10 cellular contexts compared by ENCODE assay signal in the genomic region with DNA sequence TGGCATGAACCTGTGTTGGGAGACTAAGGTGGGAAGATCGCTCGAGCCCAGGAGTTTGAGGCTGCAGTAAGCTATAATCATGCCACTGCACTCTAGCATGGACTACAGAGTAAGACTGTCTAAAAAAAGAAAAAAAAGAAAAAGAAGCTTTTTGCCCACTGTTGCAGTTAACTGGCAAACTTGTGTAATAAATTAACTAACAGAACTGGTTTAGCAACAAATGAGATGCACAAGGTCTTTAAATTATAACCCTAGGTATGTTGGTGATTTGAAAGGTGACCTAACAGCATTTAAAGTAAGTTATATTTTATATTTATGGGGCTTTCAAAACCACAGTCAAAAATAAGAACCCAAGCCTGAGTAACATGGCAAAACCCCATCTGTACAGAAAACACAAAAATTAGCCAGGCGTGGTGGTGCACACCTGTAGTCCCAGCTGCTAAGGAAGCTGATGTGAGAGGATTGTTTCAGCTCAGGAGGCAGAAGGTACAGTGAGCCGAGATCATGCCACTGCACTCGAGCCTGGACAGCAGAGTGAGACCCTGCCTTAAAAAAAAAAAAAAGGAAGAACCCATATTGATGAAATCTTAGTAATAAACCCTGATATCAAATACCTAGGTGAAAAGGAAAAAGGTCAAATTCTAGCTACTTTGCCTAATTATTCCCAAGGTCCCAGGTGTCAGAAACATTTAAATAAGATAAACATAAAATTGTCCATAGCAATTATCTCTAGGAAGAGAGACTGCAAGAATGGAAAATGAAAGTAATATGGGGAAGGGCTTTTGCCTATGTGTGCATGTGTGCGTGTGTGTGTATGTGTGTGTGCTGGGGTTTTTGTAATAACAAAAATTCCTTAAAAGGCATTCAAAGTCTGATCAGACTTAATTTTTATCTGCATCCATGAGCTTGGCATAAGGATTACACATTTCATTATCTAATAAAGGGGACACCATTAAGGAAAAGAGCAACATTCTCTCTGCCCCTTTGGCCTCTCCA. TPM values are rescaled to one million over a fixed set of nuclear protein-coding genes. Genes with fewer than 3 reads are reported as not detected.
A peak's percentile ranks its signal among the peaks of the same experiment; 100 is the strongest.
DNase-seq lines count a peak whose midpoint lies in the region; ATAC-seq and TF ChIP-seq lines count a peak whose summit lies in the region.
"Had no signal": no experiment of that assay in that cellular context is flagged by ENCODE, and none has a peak within 500 bp of the region (broad histone marks: within the 10 kb centered on the region; RNA-seq: fewer than 3 reads in every experiment).

No MANE protein-coding gene starts in this region.

- DNase-seq in astrocyte of the hippocampus (ENCODE audit: low read depth, low spot score) (peak; percentile 16), osteoblast (ENCODE audit: insufficient read length, low spot score, missing footprints) (no peak), T-helper 9 cell (no peak), endothelial cell (ENCODE audit: low spot score) (no peak), H7 (no peak)

- no peak overlapping the region for H3K9ac ChIP-seq in KMS-11

- TF ChIP-seq CTCF in KMS-11 (conservative IDR thresholded peaks at IDR 0.05; ENCODE audit: low read depth, low read length) (no peak), osteoblast (IDR thresholded peaks at IDR 0.05; ENCODE audit: extremely low read depth, low read depth, low read length) (no peak), endothelial cell (IDR thresholded peaks at IDR 0.05; ENCODE audit: unreplicated experiment) (no peak)

- H3K36me3 ChIP-seq in KMS-11 (ENCODE audit: insufficient read depth) (no peaks in the 10 kb centered on the region), osteoblast (ENCODE audit: insufficient read depth, low read length) (no peaks in the 10 kb centered on the region), H7 (replicated peaks; ENCODE audit: control insufficient read depth, insufficient read depth, low read length) (no peaks in the 10 kb centered on the region)
- H3K36me3 ChIP-seq: SJSA1 had no signal

- H3K79me2 ChIP-seq in KMS-11 (ENCODE audit: insufficient read depth, low read depth) (no peaks in the 10 kb centered on the region), osteoblast (ENCODE audit: insufficient read depth, low read length) (no peaks in the 10 kb centered on the region)

- H3K4me3 ChIP-seq in KMS-11 (IDR thresholded peaks at IDR 0.05; ENCODE audit: insufficient read depth, low read depth, low read length) = no peak overlapping the region
- no peak overlapping the region for H3K4me3 ChIP-seq in osteoblast (ENCODE audit: insufficient read depth, low read length)
- H3K4me3 ChIP-seq in H7 (ENCODE audit: insufficient read depth, low read depth, low read length) = no peak overlapping the region
- H3K4me3 ChIP-seq: lung, SJSA1 had no signal

- H3K27ac Mint-ChIP-seq in endothelial cell (ENCODE audit: unreplicated experiment) = no peak overlapping the region

- H3K27ac ChIP-seq in KMS-11 = peak overlapping the region; percentile 22; the same call in 1 of the 2 replicates
- no peak overlapping the region for H3K27ac ChIP-seq in osteoblast (ENCODE audit: low read depth, low read length)
- H3K27ac ChIP-seq: SJSA1 had no signal

- H3K4me1 Mint-ChIP-seq in endothelial cell (ENCODE audit: unreplicated experiment) = peaks cover 12% of the 10 kb centered on the region

- peaks cover 65% of the 10 kb centered on the region for H3K4me1 ChIP-seq in KMS-11 (ENCODE audit: low read depth, poor library complexity, severe bottlenecking)
- peaks cover 10% of the 10 kb centered on the region for H3K4me1 ChIP-seq in osteoblast (ENCODE audit: insufficient read depth, low read length)

- no peak overlapping the region for H3K4me3 Mint-ChIP-seq in endothelial cell (ENCODE audit: unreplicated experiment)

- peak overlapping the region; percentile 39; the same call in 1 of the 2 replicates for H3K4me2 ChIP-seq in KMS-11
- peak overlapping the region; percentile 24 for H3K4me2 ChIP-seq in osteoblast (ENCODE audit: insufficient read depth, low read length)

- no peaks in the 10 kb centered on the region for H3K9me3 Mint-ChIP-seq in endothelial cell (ENCODE audit: unreplicated experiment)

- no peaks in the 10 kb centered on the region for H4K20me1 ChIP-seq in KMS-11 (ENCODE audit: insufficient read depth)
- no peaks in the 10 kb centered on the region for H4K20me1 ChIP-seq in osteoblast (ENCODE audit: insufficient read depth, low read length)

- no peaks in the 10 kb centered on the region for H3K9me3 ChIP-seq in osteoblast (ENCODE audit: low read depth, low read length)
- H3K9me3 ChIP-seq: SJSA1 had no signal

- H2AFZ ChIP-seq in KMS-11 (ENCODE audit: low read depth) = no peak overlapping the region
- peak overlapping the region; percentile 46 for H2AFZ ChIP-seq in osteoblast (ENCODE audit: low read length)

- no peaks in the 10 kb centered on the region for H3K27me3 ChIP-seq in KMS-11 (ENCODE audit: insufficient read depth, low read depth)
- H3K27me3 ChIP-seq in osteoblast (ENCODE audit: insufficient read depth, low read length) = no peaks in the 10 kb centered on the region
- H3K27me3 ChIP-seq in H7 (ENCODE audit: control insufficient read depth, insufficient read depth, low read length) = no peaks in the 10 kb centered on the region
- H3K27me3 ChIP-seq: SJSA1 had no signal

- ATAC-seq in GM18861 (IDR thresholded peaks at IDR 0.05; ENCODE audit: unreplicated experiment) (peak; percentile 24), HG03520 (IDR thresholded peaks at IDR 0.05; ENCODE audit: unreplicated experiment) (no peak)

- H3K36me3 Mint-ChIP-seq in endothelial cell (ENCODE audit: low read depth, unreplicated experiment) = no peaks in the 10 kb centered on the region

- no peaks in the 10 kb centered on the region for H3K27me3 Mint-ChIP-seq in endothelial cell (ENCODE audit: unreplicated experiment)

RNA-seq across cellular contexts. Expression of a gene that starts 15.4 kb away (rescaled TPM):
- total RNA-seq in osteoblast (8.0 and 10.1 TPM in 2 replicates), endothelial cell (ENCODE audit: unreplicated experiment) (35.9 TPM)
- 35.3 and 67.3 TPM in 2 replicates for total RNA-seq in H7 (2014; rRNA removed; shearing (Covaris generic))
